In the genomic region with DNA sequence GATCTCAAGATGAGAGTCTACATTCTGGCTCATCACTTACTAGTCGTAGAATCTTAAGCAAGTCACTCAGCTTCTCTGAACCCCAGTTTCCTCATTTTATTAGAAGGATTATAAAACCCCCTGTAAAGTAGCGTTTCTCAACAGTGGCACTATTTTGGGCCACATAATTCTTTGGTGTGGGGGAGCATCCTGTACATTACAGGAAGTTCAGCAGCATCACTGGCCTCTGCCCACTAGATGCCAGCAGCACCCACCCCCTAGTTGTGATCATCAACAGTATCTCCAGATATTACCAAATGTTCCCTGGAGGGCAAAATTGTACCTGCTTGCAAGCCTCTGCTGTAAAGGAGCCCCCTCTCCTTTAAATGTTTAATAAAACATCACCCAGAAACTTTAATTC, we compare ENCODE assay signal across 13 cellular contexts. TPM values are rescaled to one million over a fixed set of nuclear protein-coding genes. Genes with fewer than 3 reads are reported as not detected.
DNase-seq lines count a peak whose midpoint lies in the region; ATAC-seq, FAIRE-seq and TF ChIP-seq lines count a peak whose summit lies in the region.
"Had no signal": no experiment of that assay in that cellular context is flagged by ENCODE, and none has a peak within 500 bp of the region (broad histone marks: within the 10 kb centered on the region; RNA-seq: fewer than 3 reads in every experiment).

No MANE protein-coding gene starts in this region.

- H3K36me3 ChIP-seq in BLaER1 treated with 17β-estradiol and CSF1 and Interleukin-3, amounts not matched to agents 10 nM and 100 nM, result no peaks in the 10 kb centered on the region
- H3K36me3 ChIP-seq in GM12878 (ENCODE audit: control insufficient read depth in 2 of 2, insufficient read depth in 2 of 2, low read length in 1 of 2), result no peaks in the 10 kb centered on the region
- H3K36me3 ChIP-seq: spleen, suprapubic skin had no signal

- no peak overlapping the region for H2AFZ ChIP-seq in GM12878 (ENCODE audit: control insufficient read depth, low read depth, low read length)

- TF ChIP-seq POLR2A in GM12878 (IDR thresholded peaks at IDR 0.05; ENCODE audit: low read depth, low read length) (no peak), GM18505 (IDR thresholded peaks at IDR 0.05; ENCODE audit: borderline replicate concordance, extremely low read depth, insufficient read depth, insufficient read length) (no peak)

- FAIRE-seq in GM12878 (lab: Jason Lieb, UNC), result peak; percentile 18
- FAIRE-seq: bronchial epithelial cell had no signal

- POLR2A ChIA-PET in GM12878 (lab: Charles Lee), result no interaction called here

- no peak for TF ChIP-seq EP300 in GM12878 (IDR thresholded peaks at IDR 0.05; ENCODE audit: borderline replicate concordance in 1 of 2, control insufficient read depth in 1 of 2, low read depth in 2 of 2, low read length in 2 of 2)

- CTCF ChIA-PET in GM12878 (lab: Yijun Ruan, JAX), result no interaction called here

- intact Hi-C loops in GM12878 (cut with micrococcal nuclease; ENCODE audit: unreplicated experiment), result no loop called here

- SMC1A ChIA-PET in GM12878 (lab: Charles Lee; ENCODE audit: uncharacterized antibody, unreplicated experiment), result no interaction called here

- DNase-seq in M059J (ENCODE audit: low read depth) (peak; percentile 32), GM12878 (ENCODE audit: low read depth, low spot score) (no peak), midbrain (lab: John Stamatoyannopoulos, UW) (peak; percentile 45), activated gamma-delta T cell (lab: John Stamatoyannopoulos, UW) (no peak), NCI-H446 (lab: John Stamatoyannopoulos, UW) (no peak)
- DNase-seq: activated CD4-positive, alpha-beta T cell treated with anti-CD3 and anti-CD28 coated beads, Interleukin-2, amount 50 U/mL, for 4 hours; GF-D8; spleen had no signal

- RAD21 ChIA-PET in GM12878 (lab: Charles Lee; ENCODE audit: unreplicated experiment), result no interaction called here

- H3K9me3 ChIP-seq in BLaER1 treated with 17β-estradiol and CSF1 and Interleukin-3, amounts not matched to agents 10 nM and 100 nM (replicated peaks in 1 of 11), result no peaks in the 10 kb centered on the region
- no peaks in the 10 kb centered on the region for H3K9me3 ChIP-seq in GM12878 (replicated peaks; ENCODE audit: control insufficient read depth, insufficient read depth, low read length)
- H3K9me3 ChIP-seq: spleen, suprapubic skin had no signal

- no peak overlapping the region for H3K4me3 ChIP-seq in BLaER1 treated with 17β-estradiol and CSF1 and Interleukin-3, amounts not matched to agents 10 nM and 100 nM
- H3K4me3 ChIP-seq in GM12878, result no peak overlapping the region
- H3K4me3 ChIP-seq: spleen, suprapubic skin had no signal

- 74% methylated on average over 2 of the region's 2 CpGs for WGBS in GM12878 (ENCODE audit: insufficient coverage, insufficient replicate concordance, low lambda C conversion rate, missing lambda C conversion rate)

- no peaks in the 10 kb centered on the region for H3K27me3 ChIP-seq in BLaER1 treated with 17β-estradiol and CSF1 and Interleukin-3, amounts not matched to agents 10 nM and 100 nM
- H3K27me3 ChIP-seq in GM12878 (replicated peaks in 1 of 2; ENCODE audit: control insufficient read depth in 2 of 2, insufficient read depth in 2 of 2, low read length in 1 of 2), result no peaks in the 10 kb centered on the region
- H3K27me3 ChIP-seq: spleen, suprapubic skin had no signal

- no TSS peak for BruUV-seq in GM12878 (replicated peaks; lab: Mats Ljungman, UMichigan)

- no peaks in the 10 kb centered on the region for H3K79me2 ChIP-seq in GM12878 (ENCODE audit: control insufficient read depth, insufficient read depth, low read length)

- peak overlapping the region in 2 of 11 experiments; percentile 15 to 42; a peak in 2 of 22 replicates for H3K27ac ChIP-seq in BLaER1 treated with 17β-estradiol and CSF1 and Interleukin-3, amounts not matched to agents 10 nM and 100 nM
- no peak overlapping the region for H3K27ac ChIP-seq in GM12878 (ENCODE audit: control insufficient read depth, insufficient read depth)

- no peaks in the 10 kb centered on the region for H4K20me1 ChIP-seq in BLaER1 treated with 17β-estradiol and CSF1 and Interleukin-3, amounts not matched to agents 10 nM and 100 nM
- H4K20me1 ChIP-seq in GM12878 (ENCODE audit: control insufficient read depth, insufficient read depth), result no peaks in the 10 kb centered on the region

- H3K9ac ChIP-seq in BLaER1 treated with 17β-estradiol and CSF1 and Interleukin-3, amounts not matched to agents 10 nM and 100 nM, result no peak overlapping the region
- H3K9ac ChIP-seq in GM12878 (ENCODE audit: control insufficient read depth, insufficient read depth, low read length), result no peak overlapping the region

- in situ Hi-C loops in GM12878 (cut with MboI), result no loop called here

- no peak; the same call in 1 of the 2 replicates for TF ChIP-seq RAD21 in GM12878 (IDR thresholded peaks at IDR 0.05; ENCODE audit: insufficient read depth, low read depth, low read length)

- H3K4me2 ChIP-seq in BLaER1 treated with 17β-estradiol and CSF1 and Interleukin-3, amounts not matched to agents 10 nM and 100 nM, result peak overlapping the region in 6 of 11 experiments; percentile 15 to 55 (median 34); a peak in 8 of 22 replicates
- H3K4me2 ChIP-seq in GM12878 (ENCODE audit: control insufficient read depth, insufficient read depth), result no peak overlapping the region

- ATAC-seq in GM12878 (0 out of 3 replicates have a peak, but pooled peaks have one; percentile 36), GM21529 (IDR thresholded peaks at IDR 0.05; ENCODE audit: unreplicated experiment) (no peak), GM18505 (IDR thresholded peaks at IDR 0.05; ENCODE audit: unreplicated experiment) (no peak)

- TF ChIP-seq CTCF in GM12878 (IDR thresholded peaks at IDR 0.05 in 2 of 3, conservative IDR thresholded peaks at IDR 0.05 in 1 of 3; ENCODE audit: control insufficient read depth in 2 of 3, extremely low read depth in 1 of 3, insufficient read depth in 1 of 3, low read depth in 3 of 3, low read length in 3 of 3), result 0 out of 6 replicates have a peak, but pooled peaks of 2 of the 3 experiments have one; percentile 2 to 6

- peaks cover 0 to 20% (median 4%) of the 10 kb centered on the region in 10 experiments; a peak in 11 of 20 replicates for H3K4me1 ChIP-seq in BLaER1 treated with 17β-estradiol and CSF1 and Interleukin-3, amounts not matched to agents 10 nM and 100 nM
- H3K4me1 ChIP-seq in GM12878 (ENCODE audit: control insufficient read depth, insufficient read depth, low read length), result no peaks in the 10 kb centered on the region

TF ChIP-seq in GM12878, 131 proteins besides CTCF, POLR2A, EP300 and RAD21 (continues in another document):
- TF ChIP-seq BACH1 (IDR thresholded peaks at IDR 0.05; ENCODE audit: borderline replicate concordance) (no peak), NBN (IDR thresholded peaks at IDR 0.05) (no peak), TBL1XR1 (IDR thresholded peaks at IDR 0.05; ENCODE audit: low read depth, low read length) (no peak), TAF1 (IDR thresholded peaks at IDR 0.05; ENCODE audit: borderline replicate concordance, low read depth, low read length) (no peak), RBBP5 (conservative IDR thresholded peaks at IDR 0.05) (no peak), MEF2A (IDR thresholded peaks at IDR 0.05; ENCODE audit: insufficient read depth, low read depth, low read length) (no peak), IKZF2 (IDR thresholded peaks at IDR 0.05) (no peak)
- TF ChIP-seq, protein P1, sequence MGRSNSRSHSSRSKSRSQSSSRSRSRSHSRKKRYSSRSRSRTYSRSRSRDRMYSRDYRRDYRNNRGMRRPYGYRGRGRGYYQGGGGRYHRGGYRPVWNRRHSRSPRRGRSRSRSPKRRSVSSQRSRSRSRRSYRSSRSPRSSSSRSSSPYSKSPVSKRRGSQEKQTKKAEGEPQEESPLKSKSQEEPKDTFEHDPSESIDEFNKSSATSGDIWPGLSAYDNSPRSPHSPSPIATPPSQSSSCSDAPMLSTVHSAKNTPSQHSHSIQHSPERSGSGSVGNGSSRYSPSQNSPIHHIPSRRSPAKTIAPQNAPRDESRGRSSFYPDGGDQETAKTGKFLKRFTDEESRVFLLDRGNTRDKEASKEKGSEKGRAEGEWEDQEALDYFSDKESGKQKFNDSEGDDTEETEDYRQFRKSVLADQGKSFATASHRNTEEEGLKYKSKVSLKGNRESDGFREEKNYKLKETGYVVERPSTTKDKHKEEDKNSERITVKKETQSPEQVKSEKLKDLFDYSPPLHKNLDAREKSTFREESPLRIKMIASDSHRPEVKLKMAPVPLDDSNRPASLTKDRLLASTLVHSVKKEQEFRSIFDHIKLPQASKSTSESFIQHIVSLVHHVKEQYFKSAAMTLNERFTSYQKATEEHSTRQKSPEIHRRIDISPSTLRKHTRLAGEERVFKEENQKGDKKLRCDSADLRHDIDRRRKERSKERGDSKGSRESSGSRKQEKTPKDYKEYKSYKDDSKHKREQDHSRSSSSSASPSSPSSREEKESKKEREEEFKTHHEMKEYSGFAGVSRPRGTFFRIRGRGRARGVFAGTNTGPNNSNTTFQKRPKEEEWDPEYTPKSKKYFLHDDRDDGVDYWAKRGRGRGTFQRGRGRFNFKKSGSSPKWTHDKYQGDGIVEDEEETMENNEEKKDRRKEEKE (IDR thresholded peaks at IDR 0.05), result no peak

RNA-seq across cellular contexts. Expression of a gene that starts 22.6 kb away (rescaled TPM):
- total RNA-seq in M059J (2014; rRNA removed; shearing (Covaris generic)), result 6.6 and 9.4 TPM in 2 replicates
- 81.3 and 82.3 TPM in 2 replicates for total RNA-seq in GM12878 (2013; cell fraction: nucleolus; rRNA removed)
- total RNA-seq in GM12878 (2014; rRNA removed), result 12.8 and 14.0 TPM in 2 replicates
- 9.0 and 9.3 TPM in 2 replicates for total RNA-seq in GM12878 (2014; rRNA removed; fragmentation: Illumina TruSeq; extraction: Trizol)
- total RNA-seq in GM12878 (2021), result 15.1 and 15.9 TPM in 2 replicates
- polyA plus RNA-seq in GM12878 (2011; ENCODE audit: low read depth), result 1.5 TPM
- polyA plus RNA-seq in GM12878 (2011; rRNA removed), result 35.7 and 41.6 TPM in 2 replicates
- 26.2 and 26.5 TPM in 2 replicates for polyA plus RNA-seq in GM12878 (2011; cell fraction: cytosol; rRNA removed)
- polyA plus RNA-seq in GM12878 (2011; cell fraction: nucleus; rRNA removed), result 90.1 and 92.8 TPM in 2 replicates
- 2.1 and 4.1 TPM in 2 replicates for polyA plus RNA-seq in GM12878 (2012)
- polyA plus RNA-seq in GM12878 (2014; fragmentation: Illumina TruSeq; extraction: Trizol), result 7.5 and 8.6 TPM in 2 replicates
- polyA plus RNA-seq in GM12878 (2014; fragmentation: Nextera tagmentation; extraction: Ambion mirVana), result 1 to 10 TPM; 4.0 to 4.1 TPM
- polyA plus RNA-seq in GM12878 (2014; rRNA removed), result 7.9 and 11.5 TPM in 2 replicates
- 10 to 100 TPM in 1 of 2 experiments, 1 to 10 TPM in 1; 9.8 to 10.5 TPM for polyA plus RNA-seq in GM12878 (2016; fragmentation: Nextera tagmentation; extraction: Ambion mirVana)
- 91.4 and 92.1 TPM in 2 replicates for polyA minus RNA-seq in GM12878 (2011; rRNA and poly(A)+ RNA removed)
- 17.9 and 24.3 TPM in 2 replicates for polyA minus RNA-seq in GM12878 (2011; cell fraction: cytosol; rRNA and poly(A)+ RNA removed)
- 85.5 and 147 TPM in 2 replicates for polyA minus RNA-seq in GM12878 (2011; cell fraction: nucleus; rRNA and poly(A)+ RNA removed)

Comparison
In these comparisons a context has a peak if more than half of its experiments do, and no peak if none do; other contexts are left out.
1. DNase-seq: peak in M059J (single experiment) and midbrain (single experiment); none in GM12878 (single experiment), activated gamma-delta T cell (single experiment) and NCI-H446 (0 of 2).